ENCODE assay signal across 8 cellular contexts in the genomic region with DNA sequence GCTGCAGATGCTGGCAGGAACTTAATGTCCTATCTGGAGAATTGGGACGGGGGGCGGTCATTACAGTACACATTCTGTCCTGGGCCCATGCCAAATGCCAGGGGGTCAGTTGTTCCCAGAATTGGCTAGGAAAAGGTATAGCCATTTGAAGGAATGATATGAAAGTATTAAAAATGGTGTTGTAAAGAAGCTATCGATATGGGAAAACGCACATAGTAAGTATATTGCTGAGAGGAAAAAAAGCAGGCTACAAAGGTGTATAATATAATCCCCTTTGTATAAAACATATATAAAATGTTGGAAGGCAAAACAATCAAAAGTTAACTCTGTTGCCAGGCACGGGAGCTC. TPM values are rescaled to one million over a fixed set of nuclear protein-coding genes. Genes with fewer than 3 reads are reported as not detected.
DNase-seq lines count a peak whose midpoint lies in the region; ATAC-seq and TF ChIP-seq lines count a peak whose summit lies in the region.

No MANE protein-coding gene starts in this region.

- ATAC-seq in heart right ventricle, result no peak

- no peak for DNase-seq in heart right ventricle
- DNase-seq in cardiac septum (ENCODE audit: low spot score), result no peak
- DNase-seq in brain microvascular endothelial cell, result no peak
- no peak for DNase-seq in vagina (ENCODE audit: extremely low spot score in 2 of 2)
- DNase-seq in OCI-M1 (lab: John Stamatoyannopoulos, UW), result no peak
- no peak for DNase-seq in posterior cingulate gyrus
- DNase-seq in AML-193 (lab: John Stamatoyannopoulos, UW), result no peak

- H3K9me3 ChIP-seq in heart right ventricle (no peaks in the 10 kb centered on the region), mononuclear cell (ENCODE audit: low read depth, low read length) (no peaks in the 10 kb centered on the region), vagina (no peaks in the 10 kb centered on the region)

- H3K4me1 ChIP-seq in heart right ventricle, result peaks cover 0 to 43% (median 28%) of the 10 kb centered on the region in 9 donors
- peaks cover 59% of the 10 kb centered on the region for H3K4me1 ChIP-seq in mononuclear cell (ENCODE audit: insufficient read depth, low read length)
- peaks cover 18% of the 10 kb centered on the region for H3K4me1 ChIP-seq in vagina

- no peak for TF ChIP-seq POLR2A in vagina (IDR thresholded peaks at IDR 0.05)

- WGBS in heart right ventricle, 2 donors, result 32 to 34% methylated on average over 5 of the region's 5 CpGs

- peak overlapping the region in 9 of 10 donors; percentile 36 to 67 (median 58) for H3K4me3 ChIP-seq in heart right ventricle
- H3K4me3 ChIP-seq in brain microvascular endothelial cell (ENCODE audit: low read depth, low read length), result peak overlapping the region; percentile 66
- H3K4me3 ChIP-seq in mononuclear cell (ENCODE audit: low read length), result peak overlapping the region; percentile 47
- H3K4me3 ChIP-seq in vagina, result peak overlapping the region; percentile 52 to 61

- peaks cover 0 to 22% (median 5%) of the 10 kb centered on the region in 9 donors for H3K36me3 ChIP-seq in heart right ventricle
- H3K36me3 ChIP-seq in brain microvascular endothelial cell (replicated peaks), result peaks cover 3% of the 10 kb centered on the region
- peaks cover 0 to 5% of the 10 kb centered on the region in 2 donors for H3K36me3 ChIP-seq in vagina

- intact Hi-C loops in heart right ventricle (cut with DNase I) (loop anchor here in 3 of 10 donors (2.0 to 10.0 kb wide), 2 partner anchors 21 to 59 kb away; no protein-coding TSS in a partner anchor), cardiac septum (cut with DNase I) (loop anchor here (10.0 kb wide), 1 partner anchor 219 kb away; no protein-coding TSS in a partner anchor), vagina (cut with DNase I) (no loop called here), posterior cingulate gyrus (cut with DNase I) (no loop called here)

- H3K27ac ChIP-seq in heart right ventricle (peak overlapping the region in 8 of 10 donors; percentile 31 to 78 (median 61)), brain microvascular endothelial cell (no peak overlapping the region), vagina (peak overlapping the region; percentile 67)

- in situ Hi-C loops in brain microvascular endothelial cell (cut with HindIII; ENCODE audit: low pct_ligation_motif_present, low sequenced_read_pairs), result no loop called here

- no peak for TF ChIP-seq CTCF in heart right ventricle (IDR thresholded peaks at IDR 0.05)
- TF ChIP-seq CTCF in brain microvascular endothelial cell (IDR thresholded peaks at IDR 0.05; ENCODE audit: low read depth, low read length, missing control alignments), result no peak
- no peak for TF ChIP-seq CTCF in vagina (IDR thresholded peaks at IDR 0.05)

- H3K27me3 ChIP-seq in heart right ventricle, result no peaks in the 10 kb centered on the region
- H3K27me3 ChIP-seq in brain microvascular endothelial cell (replicated peaks), result no peaks in the 10 kb centered on the region
- no peaks in the 10 kb centered on the region for H3K27me3 ChIP-seq in mononuclear cell (ENCODE audit: insufficient read depth, low read length)
- H3K27me3 ChIP-seq in vagina, result no peaks in the 10 kb centered on the region

RNA-seq across cellular contexts. Expression of a gene that starts 0.5 kb away (rescaled TPM):
- total RNA-seq in heart right ventricle (under 1 TPM in 8 of 10 donors, not detected in 2; 0.09 to 0.85 (median 0.30) TPM), cardiac septum (0.48 TPM), mononuclear cell (0.10 TPM), vagina (1.2 TPM)
- 1 to 10 TPM in 1 of 2 donors, under 1 TPM in 1; 0.35 to 1.3 TPM for polyA plus RNA-seq in heart right ventricle

RNA-seq across cellular contexts. Expression of a gene that starts 7.4 kb away (rescaled TPM):
- total RNA-seq in heart right ventricle (10 to 100 TPM; 37.9 to 54.0 (median 43.9) TPM), cardiac septum (47.7 TPM), mononuclear cell (6.9 TPM), vagina (17.2 TPM)
- polyA plus RNA-seq in heart right ventricle, result 100 to 1,000 TPM in 1 of 2 donors, 10 to 100 TPM in 1; 95.3 to 210 TPM

RNA-seq across cellular contexts. Expression of a gene that starts 7.6 kb away (rescaled TPM):
- over 10,000 TPM in 3 of 10 donors, 1,000 to 10,000 TPM in 7; 3,879 to 14,997 (median 5,788) TPM for total RNA-seq in heart right ventricle
- 100 to 1,000 TPM in 1 of 2 donors, 10 to 100 TPM in 1; 14.9 to 476 TPM for polyA plus RNA-seq in heart right ventricle
- total RNA-seq in cardiac septum, result 10,677 TPM
- total RNA-seq in mononuclear cell, result 37,843 TPM
- 8,462 TPM for total RNA-seq in vagina

RNA-seq across cellular contexts. Expression of a gene that starts 8.3 kb away (rescaled TPM):
- 10 to 100 TPM in 1 of 10 donors, 1 to 10 TPM in 1, under 1 TPM in 3, not detected in 5; 0.20 to 13.2 (median 0.24) TPM for total RNA-seq in heart right ventricle
- polyA plus RNA-seq in heart right ventricle, result 1 to 10 TPM in 1 of 2 donors, not detected in 1; 1.0 TPM
- 0.48 TPM for total RNA-seq in cardiac septum
- total RNA-seq in mononuclear cell, result not detected
- 0.98 TPM for total RNA-seq in vagina

RNA-seq across cellular contexts. Expression of a gene that starts 14.7 kb away (rescaled TPM):
- total RNA-seq in heart right ventricle, result 1 to 10 TPM in 1 of 10 donors, under 1 TPM in 5, not detected in 4; 0.19 to 3.6 (median 0.33) TPM
- under 1 TPM in 1 of 2 donors, not detected in 1; 0.25 TPM for polyA plus RNA-seq in heart right ventricle
- not detected for total RNA-seq in cardiac septum
- 9.6 TPM for total RNA-seq in mononuclear cell
- total RNA-seq in vagina, result 2.5 TPM
